In genomic region chr6:155253337-155253736, GRCh38 we compare ENCODE assay signal across 2 cellular contexts.
TF ChIP-seq lines count a peak whose summit lies in the region.

No MANE protein-coding gene starts in this region.

TF ChIP-seq in IMR-90, 13 proteins besides CTCF, POLR2A, EP300 and RAD21:
- TF ChIP-seq CEBPB (IDR thresholded peaks at IDR 0.05; ENCODE audit: low read depth, low read length) (no peak), USF2 (IDR thresholded peaks at IDR 0.05; ENCODE audit: low read depth, low read length) (no peak), MAZ (IDR thresholded peaks at IDR 0.05; ENCODE audit: borderline replicate concordance, low read depth, low read length) (no peak), SMC3 (IDR thresholded peaks at IDR 0.05; ENCODE audit: low read depth, low read length) (no peak), RCOR1 (IDR thresholded peaks at IDR 0.05; ENCODE audit: insufficient replicate concordance, low read length) (no peak), BHLHE40 (IDR thresholded peaks at IDR 0.05; ENCODE audit: low read depth, low read length) (no peak), MXI1 (IDR thresholded peaks at IDR 0.05; ENCODE audit: borderline replicate concordance, low read depth, low read length) (no peak), NFE2L2 (IDR thresholded peaks at IDR 0.05; ENCODE audit: low read depth, low read length) (no peak), MAFK (IDR thresholded peaks at IDR 0.05; ENCODE audit: low read depth, low read length) (no peak)

TF ChIP-seq in H1, 55 proteins besides CTCF, POLR2A, EP300 and RAD21:
- TF ChIP-seq SAP30 (IDR thresholded peaks at IDR 0.05; ENCODE audit: insufficient read depth, insufficient replicate concordance, low read length) (no peak), JUND (IDR thresholded peaks at IDR 0.05; ENCODE audit: low read length) (peak; percentile 59; the same call in 1 of the 2 replicates)
